Comparison of ENCODE assay signal across 22 cellular contexts in genomic region chr5:177605078-177605477, GRCh38. TPM values are rescaled to one million over a fixed set of nuclear protein-coding genes. Genes with fewer than 3 reads are reported as not detected.
DNase-seq lines count a peak whose midpoint lies in the region; ATAC-seq, FAIRE-seq and TF ChIP-seq lines count a peak whose summit lies in the region.
"Had no signal": no experiment of that assay in that cellular context is flagged by ENCODE, and none has a peak within 500 bp of the region (broad histone marks: within the 10 kb centered on the region; RNA-seq: fewer than 3 reads in every experiment).

No MANE protein-coding gene starts in this region.

- H3K9me2 ChIP-seq in GM23338 (ENCODE audit: insufficient read depth) = no peaks in the 10 kb centered on the region

- H3K4me2 ChIP-seq in GM23338 = no peak overlapping the region

- H3K27me3 Mint-ChIP-seq in activated naive CD4-positive, alpha-beta T cell treated with anti-CD3 and anti-CD28 coated beads, Interleukin-2, amount 10 ng/mL, durations not matched to agents 7 days and 5 days = no peaks in the 10 kb centered on the region
- no peaks in the 10 kb centered on the region for H3K27me3 Mint-ChIP-seq in activated B cell treated with CpG ODN at 0.5 μM for 24 hours
- H3K27me3 Mint-ChIP-seq in GM23338 (ENCODE audit: insufficient read depth, low read depth, poor library complexity) = peaks cover 19% of the 10 kb centered on the region
- H3K27me3 Mint-ChIP-seq: B cell had no signal

- ATAC-seq in activated B cell treated with CpG ODN at 0.5 μM for 24 hours (ENCODE audit: low read depth) (no peak), mucosa of descending colon (peak; percentile 68), GM23338 (no peak)
- ATAC-seq in stimulated activated effector memory CD8-positive, alpha-beta T cell treated with anti-CD3 and anti-CD28 coated beads, Interleukin-12 subunit alpha, Interleukin-12 subunit beta, amount 100 ng/mL, for 72 hours = no peak
- ATAC-seq: CD8-positive, alpha-beta T cell; Panc1; WTC11 had no signal

- intact Hi-C loops in activated B cell treated with CpG ODN at 0.5 μM for 24 hours (cut with micrococcal nuclease) (loop anchor here (10.0 kb wide), 1 partner anchor 550 kb away; the partner anchor contains the start of gene NHP2), mucosa of descending colon (cut with DNase I, micrococcal nuclease) (no loop called here)

- H3K27ac ChIP-seq in GM23338 (ENCODE audit: low read depth) = no peak overlapping the region
- H3K27ac ChIP-seq: upper lobe of left lung had no signal

- H3K36me3 Mint-ChIP-seq in activated naive CD4-positive, alpha-beta T cell treated with anti-CD3 and anti-CD28 coated beads, Interleukin-2, amount 10 ng/mL, durations not matched to agents 7 days and 5 days = no peaks in the 10 kb centered on the region
- H3K36me3 Mint-ChIP-seq in activated B cell treated with CpG ODN at 0.5 μM for 24 hours (ENCODE audit: low read depth) = peaks cover 38% of the 10 kb centered on the region
- peaks cover 35% of the 10 kb centered on the region for H3K36me3 Mint-ChIP-seq in stimulated activated effector memory CD8-positive, alpha-beta T cell treated with anti-CD3 and anti-CD28 coated beads, Interleukin-12 subunit alpha, Interleukin-12 subunit beta, amount 100 ng/mL, for 72 hours
- peaks cover 8% of the 10 kb centered on the region; the same call in 1 of the 3 replicates for H3K36me3 Mint-ChIP-seq in GM23338 (ENCODE audit: low read depth)

- FAIRE-seq in GM12891 (lab: Jason Lieb, UNC) = no peak

- no peak overlapping the region for H3K4me3 Mint-ChIP-seq in activated naive CD4-positive, alpha-beta T cell treated with anti-CD3 and anti-CD28 coated beads, Interleukin-2, amount 10 ng/mL, durations not matched to agents 7 days and 5 days
- no peak overlapping the region for H3K4me3 Mint-ChIP-seq in activated B cell treated with CpG ODN at 0.5 μM for 24 hours
- H3K4me3 Mint-ChIP-seq in stimulated activated effector memory CD8-positive, alpha-beta T cell treated with anti-CD3 and anti-CD28 coated beads, Interleukin-12 subunit alpha, Interleukin-12 subunit beta, amount 100 ng/mL, for 72 hours = no peak overlapping the region
- H3K4me3 Mint-ChIP-seq in GM23338 = no peak overlapping the region
- H3K4me3 Mint-ChIP-seq: B cell; CD8-positive, alpha-beta T cell; WTC11 had no signal

- no peak for TF ChIP-seq CTCF in activated B cell treated with CpG ODN at 0.5 μM for 24 hours (IDR thresholded peaks at IDR 0.05)
- no peak for TF ChIP-seq CTCF in mucosa of descending colon (IDR thresholded peaks at IDR 0.05)
- no peak for TF ChIP-seq CTCF in GM23338 (conservative IDR thresholded peaks at IDR 0.05; ENCODE audit: low read depth in 2 of 2)

- H3K79me2 ChIP-seq in GM23338 (replicated peaks; ENCODE audit: insufficient read depth) = peaks cover 5% of the 10 kb centered on the region; the same call in 1 of the 2 replicates

- DNase-seq in activated naive CD4-positive, alpha-beta T cell treated with anti-CD3 and anti-CD28 coated beads, Interleukin-2, amount 10 ng/mL, durations not matched to agents 7 days and 5 days = no peak
- DNase-seq in activated naive CD4-positive, alpha-beta T cell treated with Interleukin-2 at 50 U/mL for 16 hours = no peak
- DNase-seq in activated B cell treated with CpG ODN at 0.5 μM for 24 hours (no peak), mucosa of descending colon (peak in 2 of 3 donors; percentile 61 to 75), GM12891 (ENCODE audit: insufficient read length, low spot score) (no peak), GM23338 (ENCODE audit: low spot score) (no peak)
- DNase-seq in stimulated activated effector memory CD8-positive, alpha-beta T cell treated with anti-CD3 and anti-CD28 coated beads, Interleukin-12 subunit alpha, Interleukin-12 subunit beta, amount 100 ng/mL, for 72 hours (ENCODE audit: low spot score in 2 of 2) = no peak
- no peak for DNase-seq in stimulated activated naive CD4-positive, alpha-beta T cell (lab: John Stamatoyannopoulos, UW)
- DNase-seq: activated effector memory CD4-positive, alpha-beta T cell treated with Interleukin-2 at 50 U/mL for 16 hours; CD8-positive, alpha-beta T cell; effector CD4-positive, alpha-beta T cell; IMR-90; NCI-H1092 treated with DMSO at 0.1 percent for 48 hours; NCI-H2029; NCI-H526; nucleus accumbens; SIG-M5; upper lobe of left lung had no signal

- H3K4me3 ChIP-seq in mucosa of descending colon = no peak overlapping the region
- H3K4me3 ChIP-seq in GM23338 = no peak overlapping the region
- H3K4me3 ChIP-seq: lung, upper lobe of left lung had no signal

- H3F3A ChIP-seq in GM23338 (replicated peaks; ENCODE audit: low read depth) = peaks cover 11% of the 10 kb centered on the region; the same call in 1 of the 2 replicates

- H3K27ac Mint-ChIP-seq in activated naive CD4-positive, alpha-beta T cell treated with anti-CD3 and anti-CD28 coated beads, Interleukin-2, amount 10 ng/mL, durations not matched to agents 7 days and 5 days = peak overlapping the region; percentile 42
- peak overlapping the region; percentile 3 for H3K27ac Mint-ChIP-seq in activated B cell treated with CpG ODN at 0.5 μM for 24 hours
- H3K27ac Mint-ChIP-seq in stimulated activated effector memory CD8-positive, alpha-beta T cell treated with anti-CD3 and anti-CD28 coated beads, Interleukin-12 subunit alpha, Interleukin-12 subunit beta, amount 100 ng/mL, for 72 hours = peak overlapping the region; percentile 78
- H3K27ac Mint-ChIP-seq in GM23338 = no peak overlapping the region
- H3K27ac Mint-ChIP-seq: CD8-positive, alpha-beta T cell; WTC11 had no signal

- H3K36me3 ChIP-seq in mucosa of descending colon (ENCODE audit: low read depth) (no peaks in the 10 kb centered on the region), GM23338 (ENCODE audit: insufficient read depth) (no peaks in the 10 kb centered on the region)

- peaks cover 21% of the 10 kb centered on the region for H3K4me1 Mint-ChIP-seq in activated naive CD4-positive, alpha-beta T cell treated with anti-CD3 and anti-CD28 coated beads, Interleukin-2, amount 10 ng/mL, durations not matched to agents 7 days and 5 days
- peaks cover 37% of the 10 kb centered on the region for H3K4me1 Mint-ChIP-seq in activated B cell treated with CpG ODN at 0.5 μM for 24 hours
- H3K4me1 Mint-ChIP-seq in stimulated activated effector memory CD8-positive, alpha-beta T cell treated with anti-CD3 and anti-CD28 coated beads, Interleukin-12 subunit alpha, Interleukin-12 subunit beta, amount 100 ng/mL, for 72 hours = peaks cover 45% of the 10 kb centered on the region
- peaks cover 29% of the 10 kb centered on the region for H3K4me1 Mint-ChIP-seq in GM23338

- no peaks in the 10 kb centered on the region for H3K9me3 ChIP-seq in mucosa of descending colon
- H3K9me3 ChIP-seq: upper lobe of left lung had no signal

- peaks cover 6% of the 10 kb centered on the region; the same call in 1 of the 2 replicates for H4K20me1 ChIP-seq in GM23338 (replicated peaks; ENCODE audit: insufficient read depth)

- no peaks in the 10 kb centered on the region for H3K9me3 Mint-ChIP-seq in activated naive CD4-positive, alpha-beta T cell treated with anti-CD3 and anti-CD28 coated beads, Interleukin-2, amount 10 ng/mL, durations not matched to agents 7 days and 5 days
- H3K9me3 Mint-ChIP-seq in activated B cell treated with CpG ODN at 0.5 μM for 24 hours = no peaks in the 10 kb centered on the region
- no peaks in the 10 kb centered on the region for H3K9me3 Mint-ChIP-seq in stimulated activated effector memory CD8-positive, alpha-beta T cell treated with anti-CD3 and anti-CD28 coated beads, Interleukin-12 subunit alpha, Interleukin-12 subunit beta, amount 100 ng/mL, for 72 hours
- H3K9me3 Mint-ChIP-seq in GM23338 = peaks cover 2% of the 10 kb centered on the region; the same call in 1 of the 3 replicates
- H3K9me3 Mint-ChIP-seq: CD8-positive, alpha-beta T cell; WTC11 had no signal

- CTCF ChIA-PET in activated naive CD4-positive, alpha-beta T cell treated with anti-CD3 and anti-CD28 coated beads, Interleukin-2, amount 10 ng/mL, durations not matched to agents 7 days and 5 days (lab: Charles Lee) = no interaction called here
- CTCF ChIA-PET in activated B cell treated with CpG ODN at 0.5 μM for 24 hours (lab: Charles Lee) = no interaction called here

- POLR2A ChIA-PET in activated B cell treated with CpG ODN at 0.5 μM for 24 hours (lab: Charles Lee) = no interaction called here

- no peak for TF ChIP-seq POLR2A in GM12891 (IDR thresholded peaks at IDR 0.05; ENCODE audit: low read depth, low read length)

- peaks cover 7% of the 10 kb centered on the region; the same call in 1 of the 2 replicates for H3K27me3 ChIP-seq in GM23338 (ENCODE audit: insufficient read depth)
- H3K27me3 ChIP-seq: upper lobe of left lung had no signal

- H3K4me1 ChIP-seq in mucosa of descending colon (ENCODE audit: low read depth) (peaks cover 24% of the 10 kb centered on the region), GM23338 (ENCODE audit: insufficient read depth) (peaks cover 14% of the 10 kb centered on the region)

- H2AFZ ChIP-seq in GM23338 = no peak overlapping the region

TF ChIP-seq in GM12891, 5 proteins besides CTCF, POLR2A, EP300 and RAD21 (continues in another document):
- TF ChIP-seq SPI1 (IDR thresholded peaks at IDR 0.05; ENCODE audit: low read depth, low read length) = no peak
- no peak for TF ChIP-seq TAF1 (IDR thresholded peaks at IDR 0.05; ENCODE audit: low read depth, low read length)
- TF ChIP-seq PAX5 (IDR thresholded peaks at IDR 0.05; ENCODE audit: insufficient read depth, low read length, severe bottlenecking) = no peak
- TF ChIP-seq POU2F2 (IDR thresholded peaks at IDR 0.05; ENCODE audit: low read depth, low read length) = no peak

RNA-seq across cellular contexts. Expression of gene B4GALT7, which starts 5.1 kb away (rescaled TPM):
- total RNA-seq in activated B cell treated with CpG ODN at 0.5 μM for 24 hours = 36.3 and 42.3 TPM in 2 replicates
- total RNA-seq in mucosa of descending colon = 10 to 100 TPM; 19.3 to 21.5 (median 19.4) TPM
- 13.4 TPM for polyA plus RNA-seq in GM12891 (2012; ENCODE audit: low read depth, missing spikeins)
- 17.6 and 23.3 TPM in 2 replicates for total RNA-seq in GM23338 (2014; rRNA removed; shearing (Covaris generic))
- 10.0 and 10.4 TPM in 2 replicates for polyA plus RNA-seq in GM23338 (2016; fragmentation: Nextera tagmentation; extraction: Ambion mirVana)

RNA-seq across cellular contexts. Expression of gene TMED9, which starts 13.1 kb away (rescaled TPM):
- total RNA-seq in activated B cell treated with CpG ODN at 0.5 μM for 24 hours (78.4 and 82.2 TPM in 2 replicates), mucosa of descending colon (100 to 1,000 TPM; 105 to 195 (median 126) TPM)
- 119 TPM for polyA plus RNA-seq in GM12891 (2012; ENCODE audit: low read depth, missing spikeins)
- total RNA-seq in GM23338 (2014; rRNA removed; shearing (Covaris generic)) = 130 and 142 TPM in 2 replicates
- polyA plus RNA-seq in GM23338 (2016; fragmentation: Nextera tagmentation; extraction: Ambion mirVana) = 74.4 and 77.2 TPM in 2 replicates

RNA-seq across cellular contexts. Expression of gene FAM193B, which starts 50.7 kb away (rescaled TPM):
- total RNA-seq in activated B cell treated with CpG ODN at 0.5 μM for 24 hours (108 and 121 TPM in 2 replicates), mucosa of descending colon (10 to 100 TPM; 57.7 to 83.9 (median 75.2) TPM)
- 28.6 TPM for polyA plus RNA-seq in GM12891 (2012; ENCODE audit: low read depth, missing spikeins)
- 46.9 and 58.6 TPM in 2 replicates for total RNA-seq in GM23338 (2014; rRNA removed; shearing (Covaris generic))
- polyA plus RNA-seq in GM23338 (2016; fragmentation: Nextera tagmentation; extraction: Ambion mirVana) = 44.4 and 46.1 TPM in 2 replicates

Comparison
In these comparisons a context has a peak if more than half of its experiments do, and no peak if none do; other contexts are left out.
1. DNase-seq: peak in mucosa of descending colon (2 of 3); none in activated naive CD4-positive, alpha-beta T cell treated with anti-CD3 and anti-CD28 coated beads, Interleukin-2, amount 10 ng/mL, durations not matched to agents 7 days and 5 days (single experiment), activated naive CD4-positive, alpha-beta T cell treated with Interleukin-2 at 50 U/mL for 16 hours (single experiment), activated B cell treated with CpG ODN at 0.5 μM for 24 hours (single experiment), stimulated activated effector memory CD8-positive, alpha-beta T cell treated with anti-CD3 and anti-CD28 coated beads, Interleukin-12 subunit alpha, Interleukin-12 subunit beta, amount 100 ng/mL, for 72 hours (0 of 2), stimulated activated naive CD4-positive, alpha-beta T cell (0 of 6), GM12891 (single experiment) and GM23338 (single experiment).